In genomic region chr11:9137293-9138132, GRCh38 we compare ENCODE assay signal across 8 cellular contexts. TPM values are rescaled to one million over a fixed set of nuclear protein-coding genes. Genes with fewer than 3 reads are reported as not detected.
DNase-seq lines count a peak whose midpoint lies in the region; ATAC-seq, FAIRE-seq and TF ChIP-seq lines count a peak whose summit lies in the region.

No MANE protein-coding gene starts in this region.

- peak overlapping the region; percentile 53 for H3K4me3 Mint-ChIP-seq in activated T-helper 17 cell treated with anti-CD3 and anti-CD28 coated beads, Interleukin-2, amount 50 U/mL, for 72 hours

- no peak overlapping the region for H3K9ac ChIP-seq in neuronal stem cell (ENCODE audit: low read depth, low read length, poor library complexity)

- peak; percentile 63 for ATAC-seq in GM21526 (IDR thresholded peaks at IDR 0.05; ENCODE audit: low FRiP score, unreplicated experiment)
- ATAC-seq in activated T-helper 17 cell treated with anti-CD3 and anti-CD28 coated beads, Interleukin-2, amount 50 U/mL, for 72 hours (replicated peaks), result peak; percentile 77

- no peaks in the 10 kb centered on the region for H3K79me1 ChIP-seq in neuronal stem cell (ENCODE audit: low read depth, low read length)

- H3K27ac Mint-ChIP-seq in activated T-helper 17 cell treated with anti-CD3 and anti-CD28 coated beads, Interleukin-2, amount 50 U/mL, for 72 hours, result peak overlapping the region; percentile 82

- H3K9me3 ChIP-seq in Peyer's patch (no peaks in the 10 kb centered on the region), neuronal stem cell (replicated peaks in 1 of 2; ENCODE audit: control insufficient read depth in 2 of 2, insufficient read depth in 1 of 2, low read depth in 1 of 2, low read length in 2 of 2) (no peaks in the 10 kb centered on the region), suprapubic skin (no peaks in the 10 kb centered on the region)

- no peaks in the 10 kb centered on the region for H3K9me3 Mint-ChIP-seq in activated T-helper 17 cell treated with anti-CD3 and anti-CD28 coated beads, Interleukin-2, amount 50 U/mL, for 72 hours

- no peak for TF ChIP-seq POLR2A in Peyer's patch (IDR thresholded peaks at IDR 0.05)
- TF ChIP-seq POLR2A in suprapubic skin (IDR thresholded peaks at IDR 0.05), result no peak

- peaks cover 34% of the 10 kb centered on the region for H3K36me3 Mint-ChIP-seq in activated T-helper 17 cell treated with anti-CD3 and anti-CD28 coated beads, Interleukin-2, amount 50 U/mL, for 72 hours (ENCODE audit: low read depth)

- TF ChIP-seq EP300 in suprapubic skin (IDR thresholded peaks at IDR 0.05), result no peak

- H2BK120ac ChIP-seq in neuronal stem cell (ENCODE audit: low read depth, low read length), result no peak overlapping the region

- H2BK12ac ChIP-seq in neuronal stem cell (ENCODE audit: low read length), result no peak overlapping the region

- no peak overlapping the region for H4K8ac ChIP-seq in neuronal stem cell (ENCODE audit: low read depth, low read length)

- peaks cover 0 to 12% (median 0%) of the 10 kb centered on the region in 3 donors for H3K36me3 ChIP-seq in Peyer's patch
- H3K36me3 ChIP-seq in neuronal stem cell (replicated peaks in 1 of 2; ENCODE audit: control insufficient read depth in 2 of 2, insufficient read depth in 2 of 2, low read length in 2 of 2), result peaks cover 29 to 92% of the 10 kb centered on the region in 2 donors
- H3K36me3 ChIP-seq in suprapubic skin, result peaks cover 29% of the 10 kb centered on the region

- no peak overlapping the region for H2BK5ac ChIP-seq in neuronal stem cell (ENCODE audit: low read length)

- no CpG with 5 or more reads among the region's 10 CpGs for WGBS in neuronal stem cell (ENCODE audit: extremely low coverage in 2 of 2, insufficient read length in 2 of 2, insufficient replicate concordance in 1 of 2), 2 donors
- WGBS in suprapubic skin, result 31% methylated on average over 8 of the region's 10 CpGs

- no peak overlapping the region for H2AK5ac ChIP-seq in neuronal stem cell (ENCODE audit: low read depth, low read length)

- H3K23ac ChIP-seq in neuronal stem cell (ENCODE audit: low read depth, low read length, poor library complexity), result no peak overlapping the region

- H2BK15ac ChIP-seq in neuronal stem cell (ENCODE audit: low read length), result no peak overlapping the region

- H3K27ac ChIP-seq in Peyer's patch (no peak overlapping the region), neuronal stem cell (replicated peaks; ENCODE audit: low read length) (no peak overlapping the region), suprapubic skin (no peak overlapping the region)

- no peak overlapping the region for H3K18ac ChIP-seq in neuronal stem cell (ENCODE audit: low read length)

- H3K4me2 ChIP-seq in neuronal stem cell (ENCODE audit: insufficient read depth, low read length, poor library complexity, severe bottlenecking), result no peak overlapping the region

- no peaks in the 10 kb centered on the region for H3K4me1 ChIP-seq in Peyer's patch
- H3K4me1 ChIP-seq in neuronal stem cell (ENCODE audit: control insufficient read depth in 2 of 2, insufficient read depth in 1 of 2, low read depth in 1 of 2, low read length in 2 of 2), result peaks cover 0 to 5% of the 10 kb centered on the region in 2 donors
- H3K4me1 ChIP-seq in suprapubic skin, result peaks cover 30% of the 10 kb centered on the region

- H3K14ac ChIP-seq in neuronal stem cell (ENCODE audit: low read length), result no peak overlapping the region

- no peak overlapping the region for H3K4me3 ChIP-seq in Peyer's patch
- no peak overlapping the region for H3K4me3 ChIP-seq in neuronal stem cell (ENCODE audit: low read length in 2 of 2)
- H3K4me3 ChIP-seq in suprapubic skin, result no peak overlapping the region

- no peak overlapping the region for H4K91ac ChIP-seq in neuronal stem cell (ENCODE audit: low read depth, low read length, poor library complexity)

- peaks cover 23% of the 10 kb centered on the region for H3K4me1 Mint-ChIP-seq in activated T-helper 17 cell treated with anti-CD3 and anti-CD28 coated beads, Interleukin-2, amount 50 U/mL, for 72 hours

- FAIRE-seq in D721Med (lab: Jason Lieb, UNC), result no peak

- TF ChIP-seq CTCF in D721Med (IDR thresholded peaks at IDR 0.05; ENCODE audit: insufficient read depth, missing control alignments) (peak; percentile 86), Peyer's patch (IDR thresholded peaks at IDR 0.05) (peak; percentile 52 to 94 (median 90)), suprapubic skin (IDR thresholded peaks at IDR 0.05) (peak; percentile 70 to 97)

- H3K4ac ChIP-seq in neuronal stem cell (ENCODE audit: low read length), result no peak overlapping the region

- no peaks in the 10 kb centered on the region for H3K27me3 Mint-ChIP-seq in activated T-helper 17 cell treated with anti-CD3 and anti-CD28 coated beads, Interleukin-2, amount 50 U/mL, for 72 hours

- DNase-seq in D721Med (ENCODE audit: insufficient read length, low spot score) (peak; percentile 53), Kasumi-1 (lab: John Stamatoyannopoulos, UW) (peak; percentile 75 to 80), Peyer's patch (peak; percentile 57 to 87 (median 85)), fibroblast of peridontal ligament (ENCODE audit: extremely low read depth) (peak; percentile 53), neuronal stem cell (ENCODE audit: low spot score) (peak; percentile 67), suprapubic skin (ENCODE audit: low spot score in 2 of 2) (peak; percentile 79 to 84)

- H3K27me3 ChIP-seq in Peyer's patch, result no peaks in the 10 kb centered on the region
- no peaks in the 10 kb centered on the region for H3K27me3 ChIP-seq in neuronal stem cell (ENCODE audit: control insufficient read depth in 3 of 3, insufficient read depth in 3 of 3, low read depth in 1 of 3, low read length in 3 of 3)
- H3K27me3 ChIP-seq in suprapubic skin, result no peaks in the 10 kb centered on the region

- H2AFZ ChIP-seq in neuronal stem cell (ENCODE audit: low read length), result no peak overlapping the region

RNA-seq across cellular contexts. Expression of gene SCUBE2, which starts 46.1 kb away (rescaled TPM):
- total RNA-seq in Peyer's patch, result 10 to 100 TPM in 1 of 4 donors, 1 to 10 TPM in 3; 3.1 to 10.6 (median 5.0) TPM
- under 1 TPM in 1 of 2 donors, not detected in 1; 0.66 TPM for total RNA-seq in activated T-helper 17 cell treated with anti-CD3 and anti-CD28 coated beads, Interleukin-2, amount 50 U/mL, for 72 hours
- polyA plus RNA-seq in neuronal stem cell (2013, experiment 1 of 2), result 5.7 TPM
- 6.0 TPM for polyA plus RNA-seq in neuronal stem cell (2013, experiment 2 of 2)
- total RNA-seq in suprapubic skin, result 10 to 100 TPM in 3 of 4 donors, 1 to 10 TPM in 1; 3.8 to 36.0 (median 24.1) TPM
